ENCODE assay signal across 8 cellular contexts in genomic region chr1:24191860-24192259, GRCh38. TPM values are rescaled to one million over a fixed set of nuclear protein-coding genes. Genes with fewer than 3 reads are reported as not detected.
DNase-seq lines count a peak whose midpoint lies in the region; FAIRE-seq and TF ChIP-seq lines count a peak whose summit lies in the region.

No MANE protein-coding gene starts in this region.

- no peaks in the 10 kb centered on the region for H3K9me3 ChIP-seq in adrenal gland (replicated peaks in 1 of 3)

- CTCF ChIA-PET in RWPE1 (lab: Yijun Ruan, JAX) = interaction anchor here (0.6 kb wide), 2 partner anchors 9 to 81 kb away, joined by 3 read pairs; no protein-coding TSS in a partner anchor

- 64 to 70% (median 67%) methylated on average over 5 of the region's 5 CpGs for WGBS in adrenal gland, 4 donors

- intact Hi-C loops in adrenal gland (cut with DNase I) = no loop called here

- peaks cover 5 to 7% of the 10 kb centered on the region in 2 donors for H3K4me1 ChIP-seq in adrenal gland (replicated peaks in 1 of 2)

- DNase-seq in A172 (ENCODE audit: low spot score) (peak; percentile 64), GM19239 (ENCODE audit: insufficient read length, low spot score) (peak; percentile 37), RWPE1 (ENCODE audit: low spot score) (peak; percentile 82), epithelial cell of esophagus (ENCODE audit: low read depth) (peak; percentile 93), retina (no peak), NCI-H2171 (lab: John Stamatoyannopoulos, UW) (no peak), NCI-H1105 treated with DMSO at 0.1 percent for 48 hours (lab: John Stamatoyannopoulos, UW) (no peak), adrenal gland (no peak)

- TF ChIP-seq CTCF in RWPE1 (conservative IDR thresholded peaks at IDR 0.05; ENCODE audit: low read depth) (no peak), epithelial cell of esophagus (IDR thresholded peaks at IDR 0.05; ENCODE audit: insufficient read depth, low read depth, low read length, missing control alignments) (no peak), adrenal gland (IDR thresholded peaks at IDR 0.05) (no peak)

- FAIRE-seq in GM19239 (lab: Jason Lieb, UNC) = peak; percentile 85

- H3K27ac ChIP-seq in RWPE1 (peak overlapping the region; percentile 68), adrenal gland (no peak overlapping the region)

- no peaks in the 10 kb centered on the region for H3K27me3 ChIP-seq in adrenal gland

- no peaks in the 10 kb centered on the region for H3K36me3 ChIP-seq in adrenal gland (replicated peaks in 1 of 2)

- POLR2A ChIA-PET in RWPE1 (lab: Yijun Ruan, JAX; ENCODE audit: low non-redundant PET) = no interaction called here

- TF ChIP-seq POLR2A in adrenal gland (IDR thresholded peaks at IDR 0.05) = no peak

- H3K4me3 ChIP-seq in epithelial cell of esophagus (ENCODE audit: low read length) (no peak overlapping the region), adrenal gland (no peak overlapping the region)

RNA-seq across cellular contexts. Expression of gene IFNLR1, which starts 4.8 kb away (rescaled TPM):
- total RNA-seq in A172 (2014; rRNA removed; shearing (Covaris generic)) = not detected in 2 replicates
- total RNA-seq in adrenal gland = 10 to 100 TPM in 1 of 8 donors, 1 to 10 TPM in 7; 2.0 to 11.5 (median 4.3) TPM
- 1 to 10 TPM; 1.8 to 4.0 (median 2.7) TPM for polyA plus RNA-seq in adrenal gland

RNA-seq across cellular contexts. Expression of gene IL22RA1, which starts 48.9 kb away (rescaled TPM):
- 0.53 and 2.1 TPM in 2 replicates for total RNA-seq in A172 (2014; rRNA removed; shearing (Covaris generic))
- total RNA-seq in adrenal gland = under 1 TPM in 6 of 8 donors, not detected in 2; 0.18 to 0.76 (median 0.41) TPM
- under 1 TPM; 0.13 to 0.73 (median 0.24) TPM for polyA plus RNA-seq in adrenal gland

Comparison
In these comparisons a context has a peak if more than half of its experiments do, and no peak if none do; other contexts are left out.
1. DNase-seq: peak in A172 (single experiment), GM19239 (single experiment), RWPE1 (single experiment) and epithelial cell of esophagus (single experiment); none in retina (single experiment), NCI-H2171 (single experiment), NCI-H1105 treated with DMSO at 0.1 percent for 48 hours (single experiment) and adrenal gland (0 of 7).